ENCODE assay signal across 8 cellular contexts in genomic region chr19:2237051-2237868, GRCh38. TPM values are rescaled to one million over a fixed set of nuclear protein-coding genes. Genes with fewer than 3 reads are reported as not detected.
DNase-seq lines count a peak whose midpoint lies in the region; ATAC-seq and TF ChIP-seq lines count a peak whose summit lies in the region.

No MANE protein-coding gene starts in this region.

- peak overlapping the region; percentile 99 for H3K27ac Mint-ChIP-seq in progenitor cell of endocrine pancreas

- peaks cover 39% of the 10 kb centered on the region for H3K4me1 Mint-ChIP-seq in progenitor cell of endocrine pancreas (ENCODE audit: low read depth)

- no peak for TF ChIP-seq POLR2A in esophagus squamous epithelium (IDR thresholded peaks at IDR 0.05)

- H3K36me3 ChIP-seq in GM06990 (ENCODE audit: control insufficient read depth, insufficient read depth, low read length) (peaks cover 20% of the 10 kb centered on the region), SK-N-MC (ENCODE audit: insufficient read depth, low read length) (peaks cover 29% of the 10 kb centered on the region), esophagus squamous epithelium (peaks cover 0 to 28% (median 5%) of the 10 kb centered on the region in 3 donors)

- no peak for ATAC-seq in GM18519 (IDR thresholded peaks at IDR 0.05; ENCODE audit: low FRiP score, unreplicated experiment)

- H3K9me3 ChIP-seq in SK-N-MC (ENCODE audit: low read depth, low read length) (no peaks in the 10 kb centered on the region), esophagus squamous epithelium (no peaks in the 10 kb centered on the region)

- no peaks in the 10 kb centered on the region for H3K27me3 Mint-ChIP-seq in progenitor cell of endocrine pancreas

- H3K36me3 Mint-ChIP-seq in progenitor cell of endocrine pancreas (ENCODE audit: insufficient read depth): peaks cover 9% of the 10 kb centered on the region

- no peaks in the 10 kb centered on the region for H3K9me3 Mint-ChIP-seq in progenitor cell of endocrine pancreas (ENCODE audit: low read depth)

- peak overlapping the region; percentile 95 for H3K9ac ChIP-seq in SK-N-MC (ENCODE audit: insufficient read length)

- WGBS in esophagus squamous epithelium, 2 donors: 41 to 45% methylated on average over 27 to 32 of the region's 43 CpGs

- H3K27ac ChIP-seq in SK-N-MC (peak overlapping the region; percentile 88), esophagus squamous epithelium (peak overlapping the region; percentile 96 to 99 (median 98))

- no peaks in the 10 kb centered on the region for H3K27me3 ChIP-seq in GM06990 (replicated peaks; ENCODE audit: control insufficient read depth, insufficient read depth, low read length)
- H3K27me3 ChIP-seq in esophagus squamous epithelium: no peaks in the 10 kb centered on the region

- H3K4me3 Mint-ChIP-seq in progenitor cell of endocrine pancreas (ENCODE audit: low read depth): peak overlapping the region; percentile 95

- H3K4me1 ChIP-seq in esophagus squamous epithelium: peaks cover 42 to 88% (median 63%) of the 10 kb centered on the region in 3 donors

- H3K4me3 ChIP-seq in GM06990 (replicated peaks; ENCODE audit: low read depth, low read length): peak overlapping the region; percentile 85
- H3K4me3 ChIP-seq in SK-N-MC: peak overlapping the region; percentile 91
- peak overlapping the region; percentile 79 to 97 (median 86) for H3K4me3 ChIP-seq in esophagus squamous epithelium

- DNase-seq in GM06990 (ENCODE audit: extremely low read depth, insufficient read length) (no peak), SK-N-MC (ENCODE audit: low read depth, low spot score) (no peak), esophagus squamous epithelium (lab: John Stamatoyannopoulos, UW) (no peak), progenitor cell of endocrine pancreas (ENCODE audit: low spot score, unreplicated experiment) (no peak), T1000 (lab: John Stamatoyannopoulos, UW) (no peak), NCI-H2081 treated with DMSO at 0.1 percent for 48 hours (lab: John Stamatoyannopoulos, UW) (no peak), HuH-7 (ENCODE audit: low spot score) (no peak)

- TF ChIP-seq CTCF in GM06990 (IDR thresholded peaks at IDR 0.05; ENCODE audit: insufficient read depth, low read length, poor library complexity, severe bottlenecking) (no peak), esophagus squamous epithelium (IDR thresholded peaks at IDR 0.05) (no peak), progenitor cell of endocrine pancreas (IDR thresholded peaks at IDR 0.05; ENCODE audit: unreplicated experiment) (no peak)

- intact Hi-C loops in esophagus squamous epithelium (cut with DNase I): loop anchor here (2.0 to 10.0 kb wide), 2 partner anchors 34 to 82 kb away; partner anchors contain the start of gene AP3D1

RNA-seq across cellular contexts. Expression of gene SF3A2, which starts 0.6 kb away (rescaled TPM):
- total RNA-seq in esophagus squamous epithelium (10 to 100 TPM; 19.3 to 39.7 (median 31.3) TPM), progenitor cell of endocrine pancreas (152 and 156 TPM in 2 replicates)

RNA-seq across cellular contexts. Expression of gene PLEKHJ1, which starts 1.1 kb away (rescaled TPM):
- 10 to 100 TPM; 44.8 to 56.5 (median 48.8) TPM for total RNA-seq in esophagus squamous epithelium
- 116 and 119 TPM in 2 replicates for total RNA-seq in progenitor cell of endocrine pancreas

RNA-seq across cellular contexts. Expression of gene AMH, which starts 11.9 kb away (rescaled TPM):
- total RNA-seq in esophagus squamous epithelium (1 to 10 TPM in 1 of 4 donors, under 1 TPM in 2, not detected in 1; 0.76 to 1.1 (median 0.88) TPM), progenitor cell of endocrine pancreas (58.4 and 71.3 TPM in 2 replicates)

RNA-seq across cellular contexts. Expression of gene JSRP1, which starts 19.0 kb away (rescaled TPM):
- 1 to 10 TPM in 1 of 4 donors, not detected in 3; 1.5 TPM for total RNA-seq in esophagus squamous epithelium
- 1.00 and 1.6 TPM in 2 replicates for total RNA-seq in progenitor cell of endocrine pancreas

RNA-seq across cellular contexts. Expression of gene PEAK3, which starts 44.7 kb away (rescaled TPM):
- total RNA-seq in esophagus squamous epithelium (under 1 TPM in 3 of 4 donors, not detected in 1; 0.32 to 0.40 (median 0.38) TPM), progenitor cell of endocrine pancreas (not detected in 2 replicates)

Comparison
In these comparisons a context has a peak if more than half of its experiments do, and no peak if none do; other contexts are left out.
1. RNA of gene AMH, which starts 11.9 kb away (total RNA-seq): 58.4 to 71.3 TPM in progenitor cell of endocrine pancreas; 0.76 to 1.1 TPM in esophagus squamous epithelium; every median in the first group is over 10 times any median in the second.
2. Peak in every context shown above with its lines, with median percentiles within 50 percentile points of each other: H3K4me3 ChIP-seq.